ENCODE assay signal across 8 cellular contexts in the genomic region with DNA sequence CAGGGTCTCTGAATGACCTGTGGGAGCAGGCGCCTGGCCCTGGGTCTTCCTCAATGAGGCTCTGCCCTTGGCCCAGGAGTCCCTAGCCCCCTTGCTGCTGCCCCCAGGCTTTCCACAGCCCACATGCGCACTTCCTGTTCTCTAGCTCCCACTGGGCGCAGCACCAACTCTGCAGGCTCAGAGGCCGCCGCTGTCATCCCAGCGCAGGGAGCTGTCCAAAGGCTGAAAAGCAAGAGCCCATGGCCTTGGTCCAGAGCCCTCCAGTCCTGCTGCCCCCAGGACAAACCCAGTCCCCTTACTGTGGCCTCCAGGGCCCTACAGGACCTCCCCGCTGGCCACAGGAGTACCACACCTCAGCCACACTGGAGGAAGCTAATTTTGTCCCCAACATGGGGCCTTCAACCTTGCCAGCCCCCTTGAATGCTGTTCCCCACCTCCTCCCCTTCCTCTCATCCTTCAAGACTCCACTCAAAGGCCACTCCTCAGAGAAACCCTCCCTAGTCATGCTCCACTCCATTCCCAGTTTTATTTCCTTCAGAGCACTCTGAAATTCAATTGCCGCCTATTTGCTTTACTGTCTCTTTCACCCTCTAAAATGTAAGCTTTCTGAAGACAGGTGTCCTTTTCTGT. TPM values are rescaled to one million over a fixed set of nuclear protein-coding genes. Genes with fewer than 3 reads are reported as not detected.
A peak's percentile ranks its signal among the peaks of the same experiment; 100 is the strongest.
DNase-seq lines count a peak whose midpoint lies in the region; ATAC-seq, FAIRE-seq and TF ChIP-seq lines count a peak whose summit lies in the region.

No MANE protein-coding gene starts in this region.

- ATAC-seq in RWPE2 (ENCODE audit: low read depth) (peak; percentile 78), pancreas (peak in 3 of 4 donors; percentile 90 to 98 (median 91)), HG02884 (IDR thresholded peaks at IDR 0.05; ENCODE audit: unreplicated experiment) (no peak)

- in situ Hi-C loops in GM23248 (cut with MboI), result no loop called here

- H3K27me3 ChIP-seq in GM23248 (replicated peaks; ENCODE audit: insufficient read depth) (peaks cover 3% of the 10 kb centered on the region; the same call in 1 of the 2 replicates), RWPE2 (ENCODE audit: insufficient read depth, poor library complexity, severe bottlenecking) (peaks cover 8% of the 10 kb centered on the region), pancreas (no peaks in the 10 kb centered on the region)

- no peaks in the 10 kb centered on the region for H3K9me3 ChIP-seq in GM23248 (ENCODE audit: low read depth)
- no peaks in the 10 kb centered on the region for H3K9me3 ChIP-seq in RWPE2 (ENCODE audit: severe bottlenecking)
- H3K9me3 ChIP-seq in pancreas, result no peaks in the 10 kb centered on the region

- DNase-seq in GM23248, result peak; percentile 86
- DNase-seq in RWPE2 (ENCODE audit: low spot score), result no peak
- DNase-seq in fibroblast of peridontal ligament (ENCODE audit: extremely low read depth), result peak; percentile 66
- peak; percentile 32 to 82 (median 60) for DNase-seq in pancreas
- no peak for DNase-seq in activated CD4-positive, CD25-positive, alpha-beta regulatory T cell treated with anti-CD3 and anti-CD28 coated beads, Interleukin-2, amount 50 U/mL, for 72 hours
- no peak for DNase-seq in RWPE1 (ENCODE audit: low spot score)
- DNase-seq in NCI-H2029 (lab: John Stamatoyannopoulos, UW), result no peak

- H3K27ac ChIP-seq in GM23248 (no peak overlapping the region), RWPE2 (ENCODE audit: poor library complexity, severe bottlenecking) (no peak overlapping the region), pancreas (no peak overlapping the region), RWPE1 (no peak overlapping the region)

- H3K9ac ChIP-seq in GM23248, result no peak overlapping the region

- CTCF ChIA-PET in RWPE1 (lab: Yijun Ruan, JAX), result interaction anchor here (0.6 kb wide), 1 partner anchor 181 kb away, joined by 3 read pairs; the partner anchor contains the start of gene RABAC1

- no peak for FAIRE-seq in pancreas (lab: Jason Lieb, UNC)

- H3K4me1 ChIP-seq in GM23248 (ENCODE audit: insufficient read depth) (no peaks in the 10 kb centered on the region), RWPE2 (ENCODE audit: insufficient read depth, poor library complexity, severe bottlenecking) (no peaks in the 10 kb centered on the region), pancreas (no peaks in the 10 kb centered on the region)

- intact Hi-C loops in pancreas (cut with DNase I), result no loop called here

- no peak overlapping the region for H2AFZ ChIP-seq in GM23248

- WGBS in GM23248 (ENCODE audit: low coverage in 1 of 2, low lambda C conversion rate in 2 of 2, missing lambda C conversion rate in 2 of 2), 2 experiments, result 6% methylated on average over 8 of the region's 8 CpGs
- WGBS in pancreas, 2 donors, result 21 to 27% methylated on average over 8 of the region's 8 CpGs

- H3K4me3 ChIP-seq in GM23248 (no peak overlapping the region), RWPE2 (ENCODE audit: severe bottlenecking) (no peak overlapping the region), pancreas (no peak overlapping the region)

- no peaks in the 10 kb centered on the region for H3K9me2 ChIP-seq in GM23248 (ENCODE audit: insufficient read depth)

- H4K20me1 ChIP-seq in GM23248 (ENCODE audit: insufficient read depth), result no peaks in the 10 kb centered on the region

- no peak overlapping the region for H3K4me2 ChIP-seq in GM23248 (ENCODE audit: unreplicated experiment)

- POLR2A ChIA-PET in RWPE1 (lab: Yijun Ruan, JAX; ENCODE audit: low non-redundant PET), result no interaction called here

- no peaks in the 10 kb centered on the region for H3F3A ChIP-seq in GM23248 (ENCODE audit: insufficient read depth)

- H3K36me3 ChIP-seq in GM23248 (ENCODE audit: low read depth), result no peaks in the 10 kb centered on the region
- no peaks in the 10 kb centered on the region for H3K36me3 ChIP-seq in RWPE2 (ENCODE audit: low read depth)
- H3K36me3 ChIP-seq in pancreas, result no peaks in the 10 kb centered on the region

- H3K79me2 ChIP-seq in GM23248 (ENCODE audit: insufficient read depth), result no peaks in the 10 kb centered on the region

- TF ChIP-seq CTCF in RWPE2 (IDR thresholded peaks at IDR 0.05; ENCODE audit: poor library complexity, severe bottlenecking) (no peak), pancreas (IDR thresholded peaks at IDR 0.05) (no peak), RWPE1 (conservative IDR thresholded peaks at IDR 0.05; ENCODE audit: low read depth) (no peak)

RNA-seq across cellular contexts. Expression of gene POU2F2, which starts 8.0 kb away (rescaled TPM):
- 0.38 and 1.5 TPM in 2 replicates for total RNA-seq in GM23248 (2014; rRNA removed; shearing (Covaris generic))
- polyA plus RNA-seq in GM23248 (2016; fragmentation: Nextera tagmentation; extraction: Ambion mirVana), result 3.0 and 4.6 TPM in 2 replicates
- 1 to 10 TPM in 3 of 6 donors, under 1 TPM in 3; 0.56 to 5.6 (median 1.00) TPM for total RNA-seq in pancreas
- polyA plus RNA-seq in pancreas, result 1 to 10 TPM; 1.7 to 1.9 TPM

Comparison
In these comparisons a context has a peak if more than half of its experiments do, and no peak if none do; other contexts are left out.
1. DNase-seq: peak in GM23248 (single experiment), fibroblast of peridontal ligament (single experiment) and pancreas (6 of 6); none in RWPE2 (single experiment), activated CD4-positive, CD25-positive, alpha-beta regulatory T cell treated with anti-CD3 and anti-CD28 coated beads, Interleukin-2, amount 50 U/mL, for 72 hours (single experiment), RWPE1 (single experiment) and NCI-H2029 (single experiment).